In genomic region chr6:153111082-153111481, GRCh38 we compare ENCODE assay signal across 1 cellular context. TPM values are rescaled to one million over a fixed set of nuclear protein-coding genes. Genes with fewer than 3 reads are reported as not detected.
"Had no signal": no experiment of that assay in that cellular context is flagged by ENCODE, and none has a peak within 500 bp of the region (broad histone marks: within the 10 kb centered on the region; RNA-seq: fewer than 3 reads in every experiment).

No MANE protein-coding gene starts in this region.

RNA-seq across cellular contexts. Expression of gene RGS17, which starts 20.0 kb away (rescaled TPM):
- total RNA-seq: naive thymus-derived CD8-positive, alpha-beta T cell had no signal
